Comparison of ENCODE assay signal across 23 cellular contexts in genomic region chr2:114546511-114546910, GRCh38.
"Had no signal": no experiment of that assay in that cellular context is flagged by ENCODE, and none has a peak within 500 bp of the region (broad histone marks: within the 10 kb centered on the region; RNA-seq: fewer than 3 reads in every experiment).

No MANE protein-coding gene starts in this region.

- FAIRE-seq: K562 had no signal

- H3K27me3 ChIP-seq: breast epithelium had no signal

- H3K27ac ChIP-seq: breast epithelium had no signal

- H3K36me3 ChIP-seq: breast epithelium had no signal

- DNase-seq: activated B cell treated with CpG ODN at 0.5 μM for 24 hours; activated CD4-positive, alpha-beta T cell treated with anti-CD3 and anti-CD28 coated beads for 1 hour; activated CD4-positive, alpha-beta T cell treated with anti-CD3 and anti-CD28 coated beads, Interleukin-2, amount 10 ng/mL, durations not matched to agents 24 days and 14 days; activated CD4-positive, alpha-beta T cell treated with anti-CD3 and anti-CD28 coated beads, Interleukin-2, amount 50 U/mL, for 48 hours; activated CD8-positive, alpha-beta memory T cell treated with anti-CD3 and anti-CD28 coated beads, Interleukin-2, amount 10 ng/mL, durations not matched to agents 7 days and 5 days; activated effector memory CD4-positive, alpha-beta T cell treated with Interleukin-2 at 50 U/mL for 16 hours; activated naive CD4-positive, alpha-beta T cell; activated T-cell treated with anti-CD3 and anti-CD28 coated beads, Interleukin-2, amount 50 U/mL, for 24 hours; aorta; Karpas-422; MM.1S; NCI-H1105 treated with DMSO at 0.1 percent for 48 hours; NCI-H1436 treated with DMSO at 0.1 percent for 48 hours; NCI-H187; NCI-H2081; NCI-H510A treated with DMSO at 0.1 percent for 48 hours; NCI-H69; PC-3; SIG-M5; T-helper 17 cell; T-helper 9 cell had no signal

- H3K4me3 ChIP-seq: breast epithelium, K562 had no signal

- H3K9me3 ChIP-seq: breast epithelium had no signal
